Comparison of ENCODE assay signal across 10 cellular contexts in genomic region chr13:110555601-110556223, GRCh38. TPM values are rescaled to one million over a fixed set of nuclear protein-coding genes. Genes with fewer than 3 reads are reported as not detected.
A peak's percentile ranks its signal among the peaks of the same experiment; 100 is the strongest.
DNase-seq lines count a peak whose midpoint lies in the region; ATAC-seq and TF ChIP-seq lines count a peak whose summit lies in the region.
"Had no signal": no experiment of that assay in that cellular context is flagged by ENCODE, and none has a peak within 500 bp of the region (broad histone marks: within the 10 kb centered on the region; RNA-seq: fewer than 3 reads in every experiment).

No MANE protein-coding gene starts in this region.

- CTCF ChIA-PET in Panc1 (lab: Charles Lee), result no interaction called here
- CTCF ChIA-PET in CD4-positive, alpha-beta memory T cell (lab: Charles Lee; ENCODE audit: partially characterized antibody), result no interaction called here

- POLR2A ChIA-PET in Panc1 (lab: Charles Lee), result no interaction called here
- POLR2A ChIA-PET in CD4-positive, alpha-beta memory T cell (lab: Charles Lee; ENCODE audit: partially characterized antibody), result no interaction called here

- peaks cover 1% of the 10 kb centered on the region for H3K4me1 ChIP-seq in CD4-positive, CD25-positive, alpha-beta regulatory T cell (ENCODE audit: control insufficient read depth, insufficient read depth, low read length, poor library complexity, severe bottlenecking)
- peaks cover 11% of the 10 kb centered on the region for H3K4me1 ChIP-seq in Panc1 (ENCODE audit: control insufficient read depth, insufficient read depth, low read length)
- H3K4me1 ChIP-seq in CD4-positive, alpha-beta memory T cell (ENCODE audit: insufficient read depth, low read length), result peaks cover 2% of the 10 kb centered on the region

- H3K4me1 Mint-ChIP-seq in CD4-positive, CD25-positive, alpha-beta regulatory T cell, result peaks cover 0 to 14% (median 11%) of the 10 kb centered on the region in 4 donors
- peaks cover 18% of the 10 kb centered on the region for H3K4me1 Mint-ChIP-seq in memory B cell
- peaks cover 5 to 18% (median 9%) of the 10 kb centered on the region in 4 donors for H3K4me1 Mint-ChIP-seq in CD4-positive, alpha-beta memory T cell

- no peak for ATAC-seq in CD4-positive, CD25-positive, alpha-beta regulatory T cell (ENCODE audit: low read depth in 2 of 2)
- ATAC-seq in HG03342 (IDR thresholded peaks at IDR 0.05; ENCODE audit: unreplicated experiment), result peak; percentile 61
- no peak for ATAC-seq in Panc1
- peak; percentile 81 for ATAC-seq in memory B cell (ENCODE audit: low read depth)

- intact Hi-C loops in Panc1 (cut with micrococcal nuclease; ENCODE audit: unreplicated experiment), result loop anchor here (5.0 kb wide), 1 partner anchor 98 kb away; no protein-coding TSS in a partner anchor
- intact Hi-C loops in CD4-positive, alpha-beta memory T cell (cut with micrococcal nuclease), result no loop called here

- peaks cover 3% of the 10 kb centered on the region for H3K27me3 ChIP-seq in CD4-positive, CD25-positive, alpha-beta regulatory T cell (ENCODE audit: control insufficient read depth, insufficient read depth, low read length)
- H3K27me3 ChIP-seq in Panc1 (ENCODE audit: control insufficient read depth, insufficient read depth, low read length), result no peaks in the 10 kb centered on the region
- H3K27me3 ChIP-seq in CD4-positive, alpha-beta memory T cell (ENCODE audit: insufficient read depth, low read length), result no peaks in the 10 kb centered on the region

- H3K4me3 Mint-ChIP-seq in CD4-positive, CD25-positive, alpha-beta regulatory T cell, result peak overlapping the region in 1 of 4 donors; percentile 7
- no peak overlapping the region for H3K4me3 Mint-ChIP-seq in memory B cell
- no peak overlapping the region for H3K4me3 Mint-ChIP-seq in CD4-positive, alpha-beta memory T cell

- H3K4me3 ChIP-seq in CD4-positive, CD25-positive, alpha-beta regulatory T cell (ENCODE audit: low read depth, low read length), result no peak overlapping the region
- H3K4me3 ChIP-seq in Panc1 (ENCODE audit: low read depth in 2 of 2, low read length in 2 of 2), result no peak overlapping the region
- no peak overlapping the region for H3K4me3 ChIP-seq in CD4-positive, alpha-beta memory T cell (ENCODE audit: low read length in 2 of 2)

- in situ Hi-C loops in Panc1 (cut with HindIII; ENCODE audit: low pct_unique_long_range_greater_than_20kb, low sequenced_read_pairs), result no loop called here

- peak overlapping the region in 2 of 3 donors; percentile 50 to 88 for H3K27ac Mint-ChIP-seq in CD4-positive, CD25-positive, alpha-beta regulatory T cell
- H3K27ac Mint-ChIP-seq in memory B cell, result peak overlapping the region; percentile 52
- H3K27ac Mint-ChIP-seq in CD4-positive, alpha-beta memory T cell, result peak overlapping the region in 1 of 7 donors; percentile 75

- no peaks in the 10 kb centered on the region for H3K36me3 ChIP-seq in CD4-positive, CD25-positive, alpha-beta regulatory T cell (ENCODE audit: control insufficient read depth, insufficient read depth, low read length)
- no peaks in the 10 kb centered on the region for H3K36me3 ChIP-seq in Panc1 (ENCODE audit: control insufficient read depth, insufficient read depth, low read length)
- H3K36me3 ChIP-seq in CD4-positive, alpha-beta memory T cell (ENCODE audit: insufficient read depth, low read length), result no peaks in the 10 kb centered on the region

- no peaks in the 10 kb centered on the region for H3K36me3 Mint-ChIP-seq in CD4-positive, CD25-positive, alpha-beta regulatory T cell
- peaks cover 7% of the 10 kb centered on the region for H3K36me3 Mint-ChIP-seq in memory B cell
- H3K36me3 Mint-ChIP-seq in CD4-positive, alpha-beta memory T cell, result peaks cover 2 to 7% of the 10 kb centered on the region in 2 donors

- no peaks in the 10 kb centered on the region for H3K9me3 ChIP-seq in CD4-positive, CD25-positive, alpha-beta regulatory T cell (ENCODE audit: control insufficient read depth in 2 of 2, low read length in 2 of 2)
- H3K9me3 ChIP-seq in Panc1 (ENCODE audit: control insufficient read depth, insufficient read depth, low read depth, low read length), result no peaks in the 10 kb centered on the region
- no peaks in the 10 kb centered on the region for H3K9me3 ChIP-seq in CD4-positive, alpha-beta memory T cell (ENCODE audit: control insufficient read depth in 1 of 2, low read length in 2 of 2)

- H3K9me3 Mint-ChIP-seq in CD4-positive, CD25-positive, alpha-beta regulatory T cell, result no peaks in the 10 kb centered on the region
- peaks cover 5% of the 10 kb centered on the region for H3K9me3 Mint-ChIP-seq in memory B cell
- peaks cover 0 to 1% (median 0%) of the 10 kb centered on the region in 8 donors for H3K9me3 Mint-ChIP-seq in CD4-positive, alpha-beta memory T cell

- peaks cover 11% of the 10 kb centered on the region for H3K27me3 Mint-ChIP-seq in CD4-positive, CD25-positive, alpha-beta regulatory T cell
- no peaks in the 10 kb centered on the region for H3K27me3 Mint-ChIP-seq in memory B cell
- no peaks in the 10 kb centered on the region for H3K27me3 Mint-ChIP-seq in CD4-positive, alpha-beta memory T cell

- H3K27ac ChIP-seq in CD4-positive, CD25-positive, alpha-beta regulatory T cell (ENCODE audit: insufficient read depth, low read length, poor library complexity, severe bottlenecking), result no peak overlapping the region
- H3K27ac ChIP-seq in Panc1 (ENCODE audit: low read length), result peak overlapping the region; percentile 34; the same call in 1 of the 2 replicates
- H3K27ac ChIP-seq in CD4-positive, alpha-beta memory T cell (ENCODE audit: low read depth, low read length), result no peak overlapping the region

- DNase-seq in CD4-positive, CD25-positive, alpha-beta regulatory T cell, result no peak
- DNase-seq in Panc1 (ENCODE audit: low read depth, low spot score) (no peak), memory B cell (ENCODE audit: low spot score in 2 of 2) (no peak), retina (no peak), activated gamma-delta T cell (lab: John Stamatoyannopoulos, UW) (no peak)
- DNase-seq in CD4-positive, alpha-beta memory T cell, result no peak
- DNase-seq in stimulated activated CD8-positive, alpha-beta memory T cell treated with anti-CD3 and anti-CD28 coated beads, Interleukin-4, amount 100 ng/mL, for 48 hours, result no peak
- DNase-seq: activated CD4-positive, alpha-beta T cell treated with anti-CD3 and anti-CD28 coated beads, Interleukin-2, amount 50 U/mL, for 48 hours; stimulated activated CD4-positive, alpha-beta T cell treated with anti-CD3 and anti-CD28 coated beads, Interleukin-2, amount 100 ng/mL, for 24 hours had no signal

- no peak for TF ChIP-seq CTCF in Panc1 (IDR thresholded peaks at IDR 0.05)

- no TSS peak for BruUV-seq in Panc1 (replicated peaks; lab: Mats Ljungman, UMichigan)

RNA-seq across cellular contexts. Expression of gene RAB20, which starts 5.8 kb away (rescaled TPM):
- total RNA-seq in CD4-positive, CD25-positive, alpha-beta regulatory T cell, result not detected
- polyA plus RNA-seq in CD4-positive, CD25-positive, alpha-beta regulatory T cell, result 1 to 10 TPM; 1.2 to 4.7 (median 2.4) TPM
- 7.9 TPM for total RNA-seq in Panc1 (2021; ENCODE audit: unreplicated experiment)
- 7.8 TPM for polyA plus RNA-seq in Panc1 (2012; ENCODE audit: insufficient read length)
- total RNA-seq in CD4-positive, alpha-beta memory T cell, result 1 to 10 TPM; 2.2 to 3.2 TPM
- 1 to 10 TPM; 2.8 to 5.7 TPM for polyA plus RNA-seq in CD4-positive, alpha-beta memory T cell

RNA-seq across cellular contexts. Expression of gene NAXD, which starts 59.6 kb away (rescaled TPM):
- 20.8 TPM for total RNA-seq in CD4-positive, CD25-positive, alpha-beta regulatory T cell
- 10 to 100 TPM; 21.1 to 28.2 (median 24.8) TPM for polyA plus RNA-seq in CD4-positive, CD25-positive, alpha-beta regulatory T cell
- total RNA-seq in Panc1 (2021; ENCODE audit: unreplicated experiment), result 15.1 TPM
- polyA plus RNA-seq in Panc1 (2012; ENCODE audit: insufficient read length), result 13.7 TPM
- 10 to 100 TPM; 32.6 to 33.4 TPM for total RNA-seq in CD4-positive, alpha-beta memory T cell
- polyA plus RNA-seq in CD4-positive, alpha-beta memory T cell, result 10 to 100 TPM; 20.4 TPM

Comparison
In these comparisons a context has a peak if more than half of its experiments do, and no peak if none do; other contexts are left out.
1. ATAC-seq: peak in HG03342 (single experiment) and memory B cell (single experiment); none in CD4-positive, CD25-positive, alpha-beta regulatory T cell (0 of 2) and Panc1 (single experiment).